ENCODE assay signal across 22 cellular contexts in genomic region chr5:11918463-11919045, GRCh38.
"Had no signal": no experiment of that assay in that cellular context is flagged by ENCODE, and none has a peak within 500 bp of the region (broad histone marks: within the 10 kb centered on the region; RNA-seq: fewer than 3 reads in every experiment).

No MANE protein-coding gene starts in this region.

- DNase-seq: activated CD4-positive, alpha-beta T cell treated with anti-CD3 and anti-CD28 coated beads for 36 hours; activated CD4-positive, CD25-positive, alpha-beta regulatory T cell; activated CD8-positive, alpha-beta memory T cell treated with anti-CD3 and anti-CD28 coated beads, Interleukin-2, amount 10 ng/mL, durations not matched to agents 7 days and 5 days; activated CD8-positive, alpha-beta T cell treated with anti-CD3 and anti-CD28 coated beads, Interleukin-2, amount 10 ng/mL, durations not matched to agents 7 days and 5 days; activated naive CD4-positive, alpha-beta T cell; activated T-cell treated with anti-CD3 and anti-CD28 coated beads for 4 hours; activated T-cell treated with anti-CD3 and anti-CD28 coated beads, Interleukin-2, amount 50 U/mL, for 72 hours; cortex of kidney; effector memory CD8-positive, alpha-beta T cell; erythroblast; gastrocnemius medialis; glutamatergic neuron; left cardiac atrium; left ventricle myocardium superior; naive B cell; nephron progenitor cell; ovary; retina; stimulated activated CD4-positive, alpha-beta T cell treated with anti-CD3 and anti-CD28 coated beads, Interleukin-12 subunit alpha, Interleukin-12 subunit beta, amount 100 ng/mL, for 4 hours; stimulated activated CD4-positive, alpha-beta T cell treated with anti-CD3 and anti-CD28 coated beads, Interleukin-4, amount 100 ng/mL, for 1 hour; uterus had no signal

- ATAC-seq: activated CD4-positive, alpha-beta T cell treated with anti-CD3 and anti-CD28 coated beads for 36 hours; activated CD8-positive, alpha-beta memory T cell treated with anti-CD3 and anti-CD28 coated beads, Interleukin-2, amount 10 ng/mL, durations not matched to agents 7 days and 5 days; activated CD8-positive, alpha-beta T cell treated with anti-CD3 and anti-CD28 coated beads, Interleukin-2, amount 10 ng/mL, durations not matched to agents 7 days and 5 days; activated T-cell treated with anti-CD3 and anti-CD28 coated beads, Interleukin-2, amount 50 U/mL, for 72 hours; effector memory CD8-positive, alpha-beta T cell; gastrocnemius medialis; left cardiac atrium; left ventricle myocardium superior; sciatic nerve had no signal
